Comparison of ENCODE assay signal across 10 cellular contexts in genomic region chr17:80774643-80775281, GRCh38.
DNase-seq lines count a peak whose midpoint lies in the region; ATAC-seq, FAIRE-seq and TF ChIP-seq lines count a peak whose summit lies in the region.
"Had no signal": no experiment of that assay in that cellular context is flagged by ENCODE, and none has a peak within 500 bp of the region (broad histone marks: within the 10 kb centered on the region; RNA-seq: fewer than 3 reads in every experiment).

No MANE protein-coding gene starts in this region.

- H3K36me3 Mint-ChIP-seq in activated T-helper 2 cell treated with anti-CD3 and anti-CD28 coated beads, Interferon-gamma antibody, Interleukin-2, Interleukin-4, amounts not matched to agents 10 μg/mL and 5 μg/mL and 100 μg/mL, durations not matched to agents 14 hours and 24 hours and 36 hours (ENCODE audit: low read depth), result peaks cover 68% of the 10 kb centered on the region

- peak overlapping the region; percentile 82 for H3K27ac ChIP-seq in psoas muscle

- H3K4me1 ChIP-seq in psoas muscle, result peaks cover 23% of the 10 kb centered on the region

- TF ChIP-seq CTCF in GM12865 (IDR thresholded peaks at IDR 0.05; ENCODE audit: insufficient read depth, low read depth, low read length, missing control alignments) (no peak), psoas muscle (IDR thresholded peaks at IDR 0.05) (no peak), D721Med (IDR thresholded peaks at IDR 0.05; ENCODE audit: insufficient read depth, missing control alignments) (no peak)

- FAIRE-seq in D721Med (lab: Jason Lieb, UNC), result no peak
- FAIRE-seq: H1, HTR-8/SVneo had no signal

- DNase-seq in GM12865 (ENCODE audit: low read depth), result peak; percentile 27
- peak; percentile 38 for DNase-seq in NCI-H1092 (lab: John Stamatoyannopoulos, UW)
- DNase-seq in activated T-helper 2 cell treated with anti-CD3 and anti-CD28 coated beads, Interferon-gamma antibody, Interleukin-2, Interleukin-4, amounts not matched to agents 10 μg/mL and 5 μg/mL and 100 μg/mL, durations not matched to agents 14 hours and 24 hours and 36 hours (ENCODE audit: low spot score), result no peak
- no peak for DNase-seq in psoas muscle
- no peak for DNase-seq in D721Med (ENCODE audit: insufficient read length, low spot score)
- DNase-seq in activated CD4-positive, CD25-positive, alpha-beta regulatory T cell (lab: John Stamatoyannopoulos, UW), result no peak
- no peak for DNase-seq in NAMALWA (ENCODE audit: low spot score)

- no peaks in the 10 kb centered on the region for H3K27me3 ChIP-seq in psoas muscle (ENCODE audit: insufficient read depth in 3 of 3, low read length in 2 of 3)
- H3K27me3 ChIP-seq: SJSA1 had no signal

- no peaks in the 10 kb centered on the region for H3K9me3 ChIP-seq in psoas muscle
- H3K9me3 ChIP-seq: SJSA1 had no signal

- no peak for ATAC-seq in psoas muscle

- H3K4me3 ChIP-seq in GM12865 (ENCODE audit: low read depth, low read length) (no peak overlapping the region), psoas muscle (no peak overlapping the region)
- H3K4me3 ChIP-seq: SJSA1 had no signal

- WGBS in psoas muscle, 3 donors, result 68 to 80% (median 72%) methylated on average over 21 of the region's 21 CpGs

- H3K36me3 ChIP-seq in psoas muscle (ENCODE audit: insufficient read depth in 1 of 2, low read depth in 1 of 2), result no peaks in the 10 kb centered on the region

- peaks cover 65% of the 10 kb centered on the region for H3K4me1 Mint-ChIP-seq in activated T-helper 2 cell treated with anti-CD3 and anti-CD28 coated beads, Interferon-gamma antibody, Interleukin-2, Interleukin-4, amounts not matched to agents 10 μg/mL and 5 μg/mL and 100 μg/mL, durations not matched to agents 14 hours and 24 hours and 36 hours (ENCODE audit: low read depth)

- no peaks in the 10 kb centered on the region for H3K9me3 Mint-ChIP-seq in activated T-helper 2 cell treated with anti-CD3 and anti-CD28 coated beads, Interferon-gamma antibody, Interleukin-2, Interleukin-4, amounts not matched to agents 10 μg/mL and 5 μg/mL and 100 μg/mL, durations not matched to agents 14 hours and 24 hours and 36 hours

- intact Hi-C loops in activated T-helper 2 cell treated with anti-CD3 and anti-CD28 coated beads, Interferon-gamma antibody, Interleukin-2, Interleukin-4, amounts not matched to agents 10 μg/mL and 5 μg/mL and 100 μg/mL, durations not matched to agents 14 hours and 24 hours and 36 hours (cut with micrococcal nuclease), result no loop called here
- intact Hi-C loops in psoas muscle (cut with DNase I), result no loop called here

- H3K4me3 Mint-ChIP-seq in activated T-helper 2 cell treated with anti-CD3 and anti-CD28 coated beads, Interferon-gamma antibody, Interleukin-2, Interleukin-4, amounts not matched to agents 10 μg/mL and 5 μg/mL and 100 μg/mL, durations not matched to agents 14 hours and 24 hours and 36 hours (ENCODE audit: low read depth), result peak overlapping the region; percentile 65

- H3K27me3 Mint-ChIP-seq in activated T-helper 2 cell treated with anti-CD3 and anti-CD28 coated beads, Interferon-gamma antibody, Interleukin-2, Interleukin-4, amounts not matched to agents 10 μg/mL and 5 μg/mL and 100 μg/mL, durations not matched to agents 14 hours and 24 hours and 36 hours (ENCODE audit: low read depth), result no peaks in the 10 kb centered on the region

- H3K27ac Mint-ChIP-seq in activated T-helper 2 cell treated with anti-CD3 and anti-CD28 coated beads, Interferon-gamma antibody, Interleukin-2, Interleukin-4, amounts not matched to agents 10 μg/mL and 5 μg/mL and 100 μg/mL, durations not matched to agents 14 hours and 24 hours and 36 hours, result peak overlapping the region; percentile 85

Comparison
In these comparisons a context has a peak if more than half of its experiments do, and no peak if none do; other contexts are left out.
1. DNase-seq: peak in GM12865 (single experiment) and NCI-H1092 (single experiment); none in activated T-helper 2 cell treated with anti-CD3 and anti-CD28 coated beads, Interferon-gamma antibody, Interleukin-2, Interleukin-4, amounts not matched to agents 10 μg/mL and 5 μg/mL and 100 μg/mL, durations not matched to agents 14 hours and 24 hours and 36 hours (single experiment), psoas muscle (0 of 2), D721Med (single experiment), activated CD4-positive, CD25-positive, alpha-beta regulatory T cell (0 of 4) and NAMALWA (single experiment).